ENCODE assay signal across 9 cellular contexts in the genomic region with DNA sequence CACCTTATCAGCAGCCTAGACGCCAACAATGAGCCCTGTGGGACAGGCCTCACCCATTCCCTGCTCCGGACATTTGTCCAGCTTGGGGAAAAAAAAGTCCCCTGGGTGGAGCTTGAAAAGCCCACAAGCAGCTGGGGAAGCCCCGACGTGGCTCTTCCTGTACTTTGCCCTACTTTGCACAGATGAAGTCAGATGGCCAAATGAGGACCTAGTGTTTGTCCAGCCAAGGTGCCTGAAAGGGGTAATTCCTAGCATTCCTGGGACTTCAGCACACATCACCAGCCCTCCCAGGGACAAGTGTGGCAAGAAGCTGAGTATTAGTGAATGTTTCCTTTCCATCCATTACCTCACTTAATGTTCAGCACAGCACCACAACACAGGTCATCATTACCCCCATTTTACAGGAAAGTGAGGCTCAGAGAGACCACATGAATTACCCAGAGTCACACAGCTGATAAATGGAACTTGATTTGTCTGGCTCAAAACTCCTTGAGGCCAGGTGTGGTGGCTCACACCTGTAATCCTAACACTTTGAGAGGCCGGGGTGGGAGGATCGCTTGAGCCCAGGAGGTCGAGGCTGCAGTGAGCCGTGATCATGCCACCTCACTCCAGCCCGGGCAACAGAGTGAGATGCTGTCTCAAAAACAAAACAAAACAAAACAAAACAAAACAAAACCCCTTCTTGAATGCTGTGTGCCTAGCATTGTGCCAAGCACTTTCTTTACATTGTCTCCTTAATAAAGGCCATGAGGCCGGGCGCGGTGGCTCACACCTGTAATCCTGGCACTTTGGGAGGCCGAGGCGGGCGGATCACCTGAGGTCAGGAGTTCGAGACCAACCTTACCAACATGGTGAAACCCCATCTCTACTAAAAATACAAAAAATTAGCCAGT. TPM values are rescaled to one million over a fixed set of nuclear protein-coding genes. Genes with fewer than 3 reads are reported as not detected.
DNase-seq lines count a peak whose midpoint lies in the region; ATAC-seq and TF ChIP-seq lines count a peak whose summit lies in the region.
"Had no signal": no experiment of that assay in that cellular context is flagged by ENCODE, and none has a peak within 500 bp of the region (broad histone marks: within the 10 kb centered on the region; RNA-seq: fewer than 3 reads in every experiment).

No MANE protein-coding gene starts in this region.

- peak; percentile 71 for DNase-seq in AG10803 (ENCODE audit: low read depth)
- DNase-seq in LHCN-M2 (ENCODE audit: low read depth): peak; percentile 18
- peak; percentile 96 for DNase-seq in epithelial cell of proximal tubule (ENCODE audit: low read depth)
- no peak for DNase-seq in natural killer cell
- no peak for DNase-seq in GF-D8 (lab: John Stamatoyannopoulos, UW)
- DNase-seq in NCI-H2196 treated with DMSO at 0.1 percent for 48 hours (lab: John Stamatoyannopoulos, UW; ENCODE audit: unreplicated experiment): no peak
- no peak for DNase-seq in midbrain (lab: John Stamatoyannopoulos, UW)

- H3K4me3 ChIP-seq in AG10803 (ENCODE audit: low read length): no peak overlapping the region
- H3K4me3 ChIP-seq in epithelial cell of proximal tubule (ENCODE audit: low read depth, low read length): no peak overlapping the region

- TF ChIP-seq CTCF in AG10803 (conservative IDR thresholded peaks at IDR 0.05; ENCODE audit: low read length) (no peak), epithelial cell of proximal tubule (conservative IDR thresholded peaks at IDR 0.05; ENCODE audit: low read depth, low read length) (no peak), natural killer cell (IDR thresholded peaks at IDR 0.05) (no peak)

- H3K27ac Mint-ChIP-seq in natural killer cell: peak overlapping the region; percentile 34 to 63

- H3K9me3 Mint-ChIP-seq in natural killer cell: no peaks in the 10 kb centered on the region

- H3K27me3 Mint-ChIP-seq in natural killer cell (ENCODE audit: low read depth in 2 of 2): no peaks in the 10 kb centered on the region

- H3K4me1 Mint-ChIP-seq in natural killer cell: peaks cover 0 to 3% of the 10 kb centered on the region in 2 donors

- H3K4me3 Mint-ChIP-seq in natural killer cell: no peak overlapping the region

- intact Hi-C loops in natural killer cell (cut with micrococcal nuclease): loop anchor here (5.0 kb wide), 2 partner anchors 228 to 823 kb away; a partner anchor contains a TSS

- ATAC-seq in natural killer cell (no peak), HG02642 (IDR thresholded peaks at IDR 0.05; ENCODE audit: poor library complexity, unreplicated experiment) (no peak)

- no peaks in the 10 kb centered on the region for H3K36me3 Mint-ChIP-seq in natural killer cell

RNA-seq across cellular contexts. Expression of a gene that starts 19.9 kb away (rescaled TPM):
- total RNA-seq in LHCN-M2 (2014; rRNA removed) (not detected in 2 replicates), epithelial cell of proximal tubule (2.5 and 6.1 TPM in 2 replicates), natural killer cell (not detected)
- polyA plus RNA-seq in LHCN-M2 (2012): 0.30 TPM

RNA-seq across cellular contexts. Expression of a gene that starts 54.2 kb away (rescaled TPM):
- not detected in 2 replicates for total RNA-seq in LHCN-M2 (2014; rRNA removed)
- polyA plus RNA-seq in LHCN-M2 (2012): not detected
- total RNA-seq in epithelial cell of proximal tubule: not detected in 2 replicates
- total RNA-seq in natural killer cell: under 1 TPM in 1 of 3 donors, not detected in 2; 0.14 TPM
- total RNA-seq: mononuclear cell had no signal

RNA-seq across cellular contexts. Expression of a gene that starts 59.4 kb away (rescaled TPM):
- total RNA-seq in LHCN-M2 (2014; rRNA removed) (73.9 and 76.1 TPM in 2 replicates), epithelial cell of proximal tubule (44.6 and 55.7 TPM in 2 replicates), natural killer cell (10 to 100 TPM; 36.5 to 44.4 (median 43.7) TPM)
- 40.8 TPM for polyA plus RNA-seq in LHCN-M2 (2012)

Comparison
In these comparisons a context has a peak if more than half of its experiments do, and no peak if none do; other contexts are left out.
1. DNase-seq: peak in AG10803 (single experiment), LHCN-M2 (single experiment) and epithelial cell of proximal tubule (single experiment); none in natural killer cell (single experiment), GF-D8 (single experiment), NCI-H2196 treated with DMSO at 0.1 percent for 48 hours (single experiment) and midbrain (single experiment).